2 cellular contexts compared by ENCODE assay signal in genomic region chr18:24397694-24398365, GRCh38.
A peak's percentile ranks its signal among the peaks of the same experiment; 100 is the strongest.
TF ChIP-seq lines count a peak whose summit lies in the region.

OSBPL1A (minus strand) TSS chr18:24397824; CDS start chr18:24377533, 20,291 bp downstream.

TF ChIP-seq in HEK293, 187 proteins besides CTCF, POLR2A, EP300 and RAD21 (continued from another document and continues in another):
- TF ChIP-seq ZNF777 (tag by site-specific recombination; IDR thresholded peaks at IDR 0.05; ENCODE audit: borderline replicate concordance) = no peak
- peak; percentile 99 for TF ChIP-seq KLF9 (tag by site-specific recombination; IDR thresholded peaks at IDR 0.05; ENCODE audit: low read depth)
- TF ChIP-seq ZNF677 (tag by site-specific recombination; IDR thresholded peaks at IDR 0.05) = no peak
- peak; percentile 38; the same call in 1 of the 2 replicates for TF ChIP-seq ZBTB20 (tag by site-specific recombination; IDR thresholded peaks at IDR 0.05)
- TF ChIP-seq ZNF211 (tag by site-specific recombination; IDR thresholded peaks at IDR 0.05; ENCODE audit: low read depth) = no peak
- TF ChIP-seq SALL2 (tag by site-specific recombination; IDR thresholded peaks at IDR 0.05; ENCODE audit: borderline replicate concordance) = no peak
- TF ChIP-seq ZXDB (tag by site-specific recombination; IDR thresholded peaks at IDR 0.05) = peak; percentile 86
- no peak for TF ChIP-seq ZNF416 (tag by site-specific recombination; IDR thresholded peaks at IDR 0.05)
- TF ChIP-seq ZNF2 (tag by site-specific recombination; IDR thresholded peaks at IDR 0.05) = no peak
- peak; percentile 70; the same call in 1 of the 2 replicates for TF ChIP-seq KLF7 (tag by site-specific recombination; IDR thresholded peaks at IDR 0.05; ENCODE audit: borderline replicate concordance)
- TF ChIP-seq KLF10 (tag by site-specific recombination; IDR thresholded peaks at IDR 0.05) = peak; percentile 99
- TF ChIP-seq ZNF16 (tag by site-specific recombination; IDR thresholded peaks at IDR 0.05; ENCODE audit: low read depth) = no peak
- no peak for TF ChIP-seq ZNF292 (tag by site-specific recombination; IDR thresholded peaks at IDR 0.05; ENCODE audit: borderline replicate concordance, low read depth)
- no peak for TF ChIP-seq ZNF133 (tag by site-specific recombination; IDR thresholded peaks at IDR 0.05)
- no peak for TF ChIP-seq ZNF214 (tag by site-specific recombination; IDR thresholded peaks at IDR 0.05; ENCODE audit: borderline replicate concordance)
- 0 out of 2 replicates have a peak, but pooled peaks have one; percentile 16 for TF ChIP-seq INSM2 (tag by site-specific recombination; IDR thresholded peaks at IDR 0.05)
- peak; percentile 59 for TF ChIP-seq ZNF398 (tag by site-specific recombination; IDR thresholded peaks at IDR 0.05)
- no peak for TF ChIP-seq ZNF571 (tag by site-specific recombination; IDR thresholded peaks at IDR 0.05)
- TF ChIP-seq ZNF670 (tag by site-specific recombination; IDR thresholded peaks at IDR 0.05; ENCODE audit: low read depth) = no peak
- peak; percentile 97 for TF ChIP-seq KLF16 (tag by site-specific recombination; IDR thresholded peaks at IDR 0.05)
- no peak for TF ChIP-seq ZNF221 (tag by site-specific recombination; IDR thresholded peaks at IDR 0.05; ENCODE audit: borderline replicate concordance)
- no peak for TF ChIP-seq ZNF24 (tag by site-specific recombination; IDR thresholded peaks at IDR 0.05)
- peak; percentile 98 for TF ChIP-seq SP3 (tag by site-specific recombination; IDR thresholded peaks at IDR 0.05)
- TF ChIP-seq ZNF404 (tag by site-specific recombination; IDR thresholded peaks at IDR 0.05) = no peak
- no peak for TF ChIP-seq ZNF121 (tag by site-specific recombination; IDR thresholded peaks at IDR 0.05)
- no peak for TF ChIP-seq ZNF23 (tag by site-specific recombination; IDR thresholded peaks at IDR 0.05; ENCODE audit: borderline replicate concordance)
- TF ChIP-seq ZNF76 (tag by site-specific recombination; IDR thresholded peaks at IDR 0.05; ENCODE audit: borderline replicate concordance, low read depth) = peak; percentile 12; the same call in 1 of the 2 replicates
- TF ChIP-seq ZNF394 (tag by site-specific recombination; IDR thresholded peaks at IDR 0.05; ENCODE audit: borderline replicate concordance) = no peak
- no peak for TF ChIP-seq ZNF658 (tag by site-specific recombination; IDR thresholded peaks at IDR 0.05)
- no peak for TF ChIP-seq ZNF639 (tag by site-specific recombination; IDR thresholded peaks at IDR 0.05)
- no peak for TF ChIP-seq PRDM6 (tag by site-specific recombination; IDR thresholded peaks at IDR 0.05)

TF ChIP-seq in GM12878, 131 proteins besides CTCF, POLR2A, EP300 and RAD21 (continued from another document):
- TF ChIP-seq BHLHE40 (IDR thresholded peaks at IDR 0.05; ENCODE audit: borderline replicate concordance in 1 of 2, low read depth in 2 of 2, low read length in 1 of 2) (0 out of 4 replicates have a peak, but pooled peaks of 1 of the 2 experiments have one; percentile 11), USF1 (IDR thresholded peaks at IDR 0.05; ENCODE audit: borderline replicate concordance, extremely low read length, insufficient read depth, low read depth, low read length) (peak; percentile 76)
TF ChIP-seq in GM12878: peak in this region for 2.
